8 cellular contexts compared by ENCODE assay signal in the genomic region with DNA sequence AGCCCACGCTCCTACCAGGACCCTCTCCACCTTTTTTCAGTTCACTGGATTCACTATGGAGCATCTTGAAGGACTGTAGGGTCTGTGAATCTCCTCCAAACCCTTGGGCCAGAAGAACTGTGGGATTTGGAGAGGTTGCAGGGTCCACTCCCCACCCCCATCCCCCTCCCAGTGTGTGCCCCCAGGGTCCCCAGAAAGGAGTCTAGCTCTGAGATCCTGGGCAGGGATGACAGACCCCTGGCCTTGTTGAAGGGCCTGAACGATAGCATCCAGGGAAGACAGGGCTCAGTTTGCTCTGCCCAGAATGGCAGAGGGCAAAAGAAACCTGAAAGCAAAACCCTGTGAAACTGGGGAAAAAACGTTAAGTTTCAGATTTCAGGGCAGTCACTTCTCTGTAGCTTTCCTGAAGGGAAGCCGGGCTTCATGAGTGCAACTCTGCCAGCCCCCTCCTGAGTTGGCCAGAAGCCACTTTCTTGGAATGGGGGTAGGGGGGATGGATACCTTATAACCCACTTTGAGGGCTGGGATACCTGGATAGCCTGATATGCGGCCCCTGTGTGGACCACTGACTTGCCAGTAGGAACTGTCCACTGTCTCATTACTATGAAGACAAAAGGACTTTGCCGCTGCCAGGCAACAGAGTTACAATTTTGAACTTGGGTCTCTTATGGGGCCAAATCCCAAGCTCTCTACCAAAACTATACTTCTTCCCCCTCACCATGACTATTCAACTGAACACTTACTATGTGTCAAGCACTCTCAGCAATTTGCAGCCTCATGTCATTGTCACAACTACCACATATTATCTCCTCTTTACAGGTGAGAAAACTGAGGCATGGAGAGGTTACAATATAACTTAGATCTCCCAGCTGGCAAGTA. TPM values are rescaled to one million over a fixed set of nuclear protein-coding genes. Genes with fewer than 3 reads are reported as not detected.
DNase-seq lines count a peak whose midpoint lies in the region; ATAC-seq and TF ChIP-seq lines count a peak whose summit lies in the region.

No MANE protein-coding gene starts in this region.

- peaks cover 2% of the 10 kb centered on the region for H3K27me3 Mint-ChIP-seq in activated naive CD8-positive, alpha-beta T cell treated with anti-CD3 and anti-CD28 coated beads, Interleukin-2, amount 50 U/mL, for 24 hours
- no peaks in the 10 kb centered on the region for H3K27me3 Mint-ChIP-seq in naive B cell

- TF ChIP-seq POLR2A in vagina (IDR thresholded peaks at IDR 0.05) = no peak

- H3K27ac Mint-ChIP-seq in activated naive CD8-positive, alpha-beta T cell treated with anti-CD3 and anti-CD28 coated beads, Interleukin-2, amount 50 U/mL, for 24 hours = peak overlapping the region; percentile 100
- peak overlapping the region in 1 of 6 donors; percentile 47 for H3K27ac Mint-ChIP-seq in naive B cell

- TF ChIP-seq CTCF in vagina (IDR thresholded peaks at IDR 0.05) = no peak
- TF ChIP-seq CTCF in ascending aorta (IDR thresholded peaks at IDR 0.05) = no peak

- peaks cover 51% of the 10 kb centered on the region for H3K36me3 Mint-ChIP-seq in activated naive CD8-positive, alpha-beta T cell treated with anti-CD3 and anti-CD28 coated beads, Interleukin-2, amount 50 U/mL, for 24 hours (ENCODE audit: low read depth)
- no peaks in the 10 kb centered on the region for H3K36me3 Mint-ChIP-seq in naive B cell

- no peaks in the 10 kb centered on the region for H3K9me3 ChIP-seq in right cardiac atrium (ENCODE audit: control insufficient read depth, low read length)
- H3K9me3 ChIP-seq in vagina = no peaks in the 10 kb centered on the region
- no peaks in the 10 kb centered on the region for H3K9me3 ChIP-seq in ascending aorta

- no peaks in the 10 kb centered on the region for H3K9me3 Mint-ChIP-seq in activated naive CD8-positive, alpha-beta T cell treated with anti-CD3 and anti-CD28 coated beads, Interleukin-2, amount 50 U/mL, for 24 hours
- H3K9me3 Mint-ChIP-seq in naive B cell = no peaks in the 10 kb centered on the region

- H3K4me3 ChIP-seq in right cardiac atrium (ENCODE audit: low read length) = no peak overlapping the region
- no peak overlapping the region for H3K4me3 ChIP-seq in vagina
- H3K4me3 ChIP-seq in ascending aorta = peak overlapping the region in 1 of 2 donors; percentile 74

- H3K27me3 ChIP-seq in right cardiac atrium (ENCODE audit: control insufficient read depth, insufficient read depth) (no peaks in the 10 kb centered on the region), vagina (no peaks in the 10 kb centered on the region), ascending aorta (no peaks in the 10 kb centered on the region)

- H3K27ac ChIP-seq in right cardiac atrium (ENCODE audit: low read length) (peak overlapping the region; percentile 22), vagina (peak overlapping the region; percentile 91), ascending aorta (no peak overlapping the region)

- H3K4me1 Mint-ChIP-seq in activated naive CD8-positive, alpha-beta T cell treated with anti-CD3 and anti-CD28 coated beads, Interleukin-2, amount 50 U/mL, for 24 hours = peaks cover 54% of the 10 kb centered on the region
- H3K4me1 Mint-ChIP-seq in naive B cell = peaks cover 36 to 58% (median 47%) of the 10 kb centered on the region in 3 donors

- intact Hi-C loops in right cardiac atrium (cut with DNase I) (loop anchor here in 2 of 4 donors (10.0 kb wide), 1 partner anchor 772 kb away; a partner anchor contains a TSS), cardiac septum (cut with DNase I) (loop anchor here (5.0 kb wide), 2 partner anchors 96 to 261 kb away; a partner anchor contains a TSS), vagina (cut with DNase I) (loop anchor here (1.0 kb wide), 1 partner anchor 42 kb away; no protein-coding TSS in a partner anchor), ascending aorta (cut with DNase I) (loop anchor here (1.0 to 10.0 kb wide), 4 partner anchors 98 to 1352 kb away; a partner anchor contains a TSS)

- H3K4me1 ChIP-seq in right cardiac atrium (ENCODE audit: control insufficient read depth, insufficient read depth, low read length) (peaks cover 10% of the 10 kb centered on the region), vagina (peaks cover 62% of the 10 kb centered on the region), ascending aorta (peaks cover 3 to 30% of the 10 kb centered on the region in 2 donors)

- H3K36me3 ChIP-seq in vagina = no peaks in the 10 kb centered on the region
- peaks cover 0 to 1% of the 10 kb centered on the region in 2 donors for H3K36me3 ChIP-seq in ascending aorta

- DNase-seq in right cardiac atrium (peak in 2 of 3 donors; percentile 40 to 49), cardiac septum (ENCODE audit: low spot score) (no peak), naive B cell (no peak), vagina (ENCODE audit: extremely low spot score in 2 of 2) (no peak), GOT3 (lab: John Stamatoyannopoulos, UW) (no peak), ascending aorta (ENCODE audit: low spot score in 2 of 2) (no peak)
- DNase-seq in activated naive CD8-positive, alpha-beta T cell treated with anti-CD3 and anti-CD28 coated beads, Interleukin-2, amount 50 U/mL, for 24 hours = peak; percentile 19

- ATAC-seq in right cardiac atrium (no peak), naive B cell (ENCODE audit: low read depth in 2 of 2) (no peak), SK-N-SH treated with all-trans-retinoic acid at 6 μM for 48 hours (no peak)
- ATAC-seq in activated naive CD8-positive, alpha-beta T cell treated with anti-CD3 and anti-CD28 coated beads, Interleukin-2, amount 50 U/mL, for 24 hours = no peak

- H3K4me3 Mint-ChIP-seq in activated naive CD8-positive, alpha-beta T cell treated with anti-CD3 and anti-CD28 coated beads, Interleukin-2, amount 50 U/mL, for 24 hours = peak overlapping the region; percentile 100
- peak overlapping the region in 7 of 8 donors; percentile 78 to 94 (median 90) for H3K4me3 Mint-ChIP-seq in naive B cell

- 59% methylated on average over 6 of the region's 6 CpGs for WGBS in right cardiac atrium

TF ChIP-seq in SK-N-SH treated with all-trans-retinoic acid at 6 μM for 48 hours, 23 proteins besides CTCF, POLR2A, EP300 and RAD21:
- TF ChIP-seq, protein P1, sequence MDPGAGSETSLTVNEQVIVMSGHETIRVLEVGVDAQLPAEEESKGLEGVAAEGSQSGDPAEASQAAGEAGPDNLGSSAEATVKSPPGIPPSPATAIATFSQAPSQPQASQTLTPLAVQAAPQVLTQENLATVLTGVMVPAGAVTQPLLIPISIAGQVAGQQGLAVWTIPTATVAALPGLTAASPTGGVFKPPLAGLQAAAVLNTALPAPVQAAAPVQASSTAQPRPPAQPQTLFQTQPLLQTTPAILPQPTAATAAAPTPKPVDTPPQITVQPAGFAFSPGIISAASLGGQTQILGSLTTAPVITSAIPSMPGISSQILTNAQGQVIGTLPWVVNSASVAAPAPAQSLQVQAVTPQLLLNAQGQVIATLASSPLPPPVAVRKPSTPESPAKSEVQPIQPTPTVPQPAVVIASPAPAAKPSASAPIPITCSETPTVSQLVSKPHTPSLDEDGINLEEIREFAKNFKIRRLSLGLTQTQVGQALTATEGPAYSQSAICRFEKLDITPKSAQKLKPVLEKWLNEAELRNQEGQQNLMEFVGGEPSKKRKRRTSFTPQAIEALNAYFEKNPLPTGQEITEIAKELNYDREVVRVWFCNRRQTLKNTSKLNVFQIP (CRISPR knock-in tag; IDR thresholded peaks at IDR 0.05; ENCODE audit: borderline replicate concordance, low read depth) = no peak
- TF ChIP-seq ISL1 (CRISPR knock-in tag; IDR thresholded peaks at IDR 0.05) (no peak), RARB (CRISPR knock-in tag; IDR thresholded peaks at IDR 0.05) (no peak), ZNF70 (CRISPR knock-in tag; IDR thresholded peaks at IDR 0.05) (no peak)

RNA-seq across cellular contexts. Expression of a gene that starts 1.6 kb away (rescaled TPM):
- total RNA-seq in right cardiac atrium (10 to 100 TPM in 3 of 4 donors, 1 to 10 TPM in 1; 9.1 to 27.8 (median 11.2) TPM), cardiac septum (21.1 TPM), vagina (21.9 TPM), ascending aorta (6.1 TPM)
- polyA plus RNA-seq in right cardiac atrium (8.0 TPM), naive B cell (ENCODE audit: low read depth in 6 of 6) (1 to 10 TPM in 1 of 6 donors, under 1 TPM in 3, not detected in 2; 0.34 to 1.3 (median 0.76) TPM)

RNA-seq across cellular contexts. Expression of a gene that starts 3.7 kb away (rescaled TPM):
- 100 to 1,000 TPM; 167 to 260 (median 225) TPM for total RNA-seq in right cardiac atrium
- polyA plus RNA-seq in right cardiac atrium = 181 TPM
- 266 TPM for total RNA-seq in cardiac septum
- polyA plus RNA-seq in naive B cell (ENCODE audit: low read depth in 6 of 6) = 10 to 100 TPM; 14.6 to 26.8 (median 19.3) TPM
- total RNA-seq in vagina = 38.1 TPM
- 23.7 TPM for total RNA-seq in ascending aorta

RNA-seq across cellular contexts. Expression of a gene that starts 43.9 kb away (rescaled TPM):
- 10 to 100 TPM; 14.0 to 18.3 (median 15.8) TPM for total RNA-seq in right cardiac atrium
- polyA plus RNA-seq in right cardiac atrium = 16.6 TPM
- total RNA-seq in cardiac septum = 14.4 TPM
- polyA plus RNA-seq in naive B cell (ENCODE audit: low read depth in 6 of 6) = 10 to 100 TPM; 18.2 to 44.6 (median 32.8) TPM
- total RNA-seq in vagina = 3.4 TPM
- total RNA-seq in ascending aorta = 13.1 TPM

RNA-seq across cellular contexts. Expression of a gene that starts 45.7 kb away (rescaled TPM):
- total RNA-seq in right cardiac atrium (10 to 100 TPM; 27.2 to 44.2 (median 40.6) TPM), cardiac septum (35.7 TPM), vagina (10.8 TPM), ascending aorta (29.5 TPM)
- polyA plus RNA-seq in right cardiac atrium (29.5 TPM), naive B cell (ENCODE audit: low read depth in 6 of 6) (10 to 100 TPM in 2 of 6 donors, 1 to 10 TPM in 4; 3.6 to 11.3 (median 6.4) TPM)

Comparison
In these comparisons a context has a peak if more than half of its experiments do, and no peak if none do; other contexts are left out.
1. DNase-seq: peak in right cardiac atrium (2 of 3) and activated naive CD8-positive, alpha-beta T cell treated with anti-CD3 and anti-CD28 coated beads, Interleukin-2, amount 50 U/mL, for 24 hours (single experiment); none in cardiac septum (single experiment), naive B cell (single experiment), vagina (0 of 2), GOT3 (single experiment) and ascending aorta (0 of 2).
2. H3K27ac ChIP-seq: peak in right cardiac atrium (single experiment) and vagina (single experiment); none in ascending aorta (0 of 2).